23 cellular contexts compared by ENCODE assay signal in genomic region chr10:26355241-26355640, GRCh38.
DNase-seq lines count a peak whose midpoint lies in the region; FAIRE-seq and TF ChIP-seq lines count a peak whose summit lies in the region.
"Had no signal": no experiment of that assay in that cellular context is flagged by ENCODE, and none has a peak within 500 bp of the region (broad histone marks: within the 10 kb centered on the region; RNA-seq: fewer than 3 reads in every experiment).

No MANE protein-coding gene starts in this region.

- no peak overlapping the region for H3K9ac ChIP-seq in trophoblast cell (ENCODE audit: low read length)
- H3K9ac ChIP-seq: BLaER1 treated with 17β-estradiol and CSF1 and Interleukin-3, amounts not matched to agents 10 nM and 100 nM had no signal

- no peak overlapping the region for H3K27ac ChIP-seq in trophoblast cell (ENCODE audit: low read depth, low read length)
- no peak overlapping the region for H3K27ac ChIP-seq in substantia nigra (ENCODE audit: low read depth, low read length, poor library complexity, severe bottlenecking)
- H3K27ac ChIP-seq: 22Rv1; A549; BLaER1 treated with 17β-estradiol and CSF1 and Interleukin-3, amounts not matched to agents 10 nM and 100 nM; C4-2B had no signal

- H3K27me3 ChIP-seq in trophoblast cell (ENCODE audit: insufficient read depth, low read length) = no peaks in the 10 kb centered on the region
- H3K27me3 ChIP-seq: BLaER1 treated with 17β-estradiol and CSF1 and Interleukin-3, amounts not matched to agents 10 nM and 100 nM had no signal

- H2BK12ac ChIP-seq in trophoblast cell (ENCODE audit: low read length) = no peak overlapping the region

- DNase-seq in NCI-H82 (lab: John Stamatoyannopoulos, UW) (peak; percentile 37), NCI-H82 treated with DMSO at 0.1 percent for 48 hours (lab: John Stamatoyannopoulos, UW; ENCODE audit: unreplicated experiment) (no peak), D721Med (ENCODE audit: insufficient read length, low spot score) (no peak), trophoblast cell (peak; percentile 78 to 97), NCI-H1694 treated with DMSO at 0.1 percent for 48 hours (lab: John Stamatoyannopoulos, UW) (no peak), substantia nigra (lab: John Stamatoyannopoulos, UW) (no peak)
- DNase-seq: AML-193; Caco-2; Calu3; CD4-positive, alpha-beta T cell; CD8-positive, alpha-beta T cell; DMS 273 treated with DMSO at 0.1 percent for 48 hours; DMS153; DMS53; DMS79; DND-41; EL; GDM1 had no signal

- no peak overlapping the region for H3K4ac ChIP-seq in trophoblast cell (ENCODE audit: low read depth, low read length)

- H3K9me3 ChIP-seq in trophoblast cell (ENCODE audit: insufficient read depth, low read depth, low read length) = no peaks in the 10 kb centered on the region
- H3K9me3 ChIP-seq: BLaER1 treated with 17β-estradiol and CSF1 and Interleukin-3, amounts not matched to agents 10 nM and 100 nM had no signal

- TF ChIP-seq CTCF in D721Med (IDR thresholded peaks at IDR 0.05; ENCODE audit: insufficient read depth, missing control alignments) = no peak

- H3K36me3 ChIP-seq in trophoblast cell (ENCODE audit: control insufficient read depth in 1 of 2, insufficient read depth in 2 of 2, low read length in 2 of 2) = no peaks in the 10 kb centered on the region
- H3K36me3 ChIP-seq: BLaER1 treated with 17β-estradiol and CSF1 and Interleukin-3, amounts not matched to agents 10 nM and 100 nM had no signal

- whole genome bisulfite sequencing in trophoblast cell (ENCODE audit: extremely low coverage, insufficient coverage, insufficient read length) = no CpG with 5 or more reads among the region's 6 CpGs

- no peak overlapping the region for H2AK5ac ChIP-seq in trophoblast cell (ENCODE audit: low read length)

- H2BK120ac ChIP-seq in trophoblast cell (ENCODE audit: insufficient read depth, low read length, poor library complexity) = no peak overlapping the region

- no peak overlapping the region for H4K91ac ChIP-seq in trophoblast cell (ENCODE audit: low read depth, low read length)

- H2BK5ac ChIP-seq in trophoblast cell (ENCODE audit: low read depth, low read length, poor library complexity) = no peak overlapping the region

- no peaks in the 10 kb centered on the region for H3K79me1 ChIP-seq in trophoblast cell (ENCODE audit: low read length)

- H3K4me3 ChIP-seq in trophoblast cell (ENCODE audit: low read depth, low read length) = no peak overlapping the region
- H3K4me3 ChIP-seq: A549; BLaER1 treated with 17β-estradiol and CSF1 and Interleukin-3, amounts not matched to agents 10 nM and 100 nM; GM12878 had no signal

- H3K79me2 ChIP-seq in trophoblast cell (ENCODE audit: control insufficient read depth, insufficient read depth, low read length, poor library complexity) = no peaks in the 10 kb centered on the region

- H4K12ac ChIP-seq in trophoblast cell (ENCODE audit: low read depth, low read length) = no peak overlapping the region

- no peak overlapping the region for H3K23ac ChIP-seq in trophoblast cell (ENCODE audit: low read length)

- no peak overlapping the region for H3K4me2 ChIP-seq in trophoblast cell (ENCODE audit: low read length)
- H3K4me2 ChIP-seq: A549; BLaER1 treated with 17β-estradiol and CSF1 and Interleukin-3, amounts not matched to agents 10 nM and 100 nM had no signal

- H3K4me1 ChIP-seq in trophoblast cell (ENCODE audit: control insufficient read depth in 1 of 2, insufficient read depth in 2 of 2, low read length in 2 of 2) = peaks cover 0 to 7% of the 10 kb centered on the region in 2 experiments

- H3K14ac ChIP-seq in trophoblast cell (ENCODE audit: low read length) = no peak overlapping the region

- no peak overlapping the region for H3K18ac ChIP-seq in trophoblast cell (ENCODE audit: low read length)

- H2AFZ ChIP-seq in trophoblast cell (ENCODE audit: insufficient read depth, low read length, poor library complexity) = no peak overlapping the region

- H4K8ac ChIP-seq in trophoblast cell (ENCODE audit: low read depth, low read length) = no peak overlapping the region

- FAIRE-seq in D721Med (lab: Jason Lieb, UNC) = peak; percentile 71
- FAIRE-seq: A549, GM12878 had no signal

Comparison
In these comparisons a context has a peak if more than half of its experiments do, and no peak if none do; other contexts are left out.
1. DNase-seq: peak in NCI-H82 (single experiment) and trophoblast cell (2 of 2); none in NCI-H82 treated with DMSO at 0.1 percent for 48 hours (single experiment), D721Med (single experiment), NCI-H1694 treated with DMSO at 0.1 percent for 48 hours (single experiment) and substantia nigra (0 of 49).